1 cellular context compared by ENCODE assay signal in the genomic region with DNA sequence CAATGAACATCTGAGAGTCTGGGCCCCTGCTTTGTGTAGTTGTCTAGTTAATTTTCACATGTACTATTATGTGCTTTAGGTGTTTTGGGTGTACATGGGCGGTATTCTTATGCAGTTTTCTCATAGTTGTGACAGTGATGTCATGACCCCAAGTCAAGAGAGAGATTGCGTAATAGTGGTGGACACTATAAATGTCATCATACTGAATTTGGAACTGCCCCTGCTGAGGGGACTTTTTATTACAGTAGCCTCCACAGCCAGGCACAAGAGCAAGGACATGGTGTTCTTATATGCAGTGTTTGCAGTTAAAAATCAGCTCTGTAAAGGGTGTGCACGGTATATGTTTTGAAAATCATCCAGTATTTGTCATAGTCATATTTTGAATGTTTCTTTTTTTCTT.
TF ChIP-seq lines count a peak whose summit lies in the region.

No MANE protein-coding gene starts in this region.

TF ChIP-seq in H1, 55 proteins besides CTCF, POLR2A, EP300 and RAD21:
- TF ChIP-seq, protein P1, sequence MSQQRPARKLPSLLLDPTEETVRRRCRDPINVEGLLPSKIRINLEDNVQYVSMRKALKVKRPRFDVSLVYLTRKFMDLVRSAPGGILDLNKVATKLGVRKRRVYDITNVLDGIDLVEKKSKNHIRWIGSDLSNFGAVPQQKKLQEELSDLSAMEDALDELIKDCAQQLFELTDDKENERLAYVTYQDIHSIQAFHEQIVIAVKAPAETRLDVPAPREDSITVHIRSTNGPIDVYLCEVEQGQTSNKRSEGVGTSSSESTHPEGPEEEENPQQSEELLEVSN (IDR thresholded peaks at IDR 0.05), result no peak
- peak; percentile 90 for TF ChIP-seq CEBPB (IDR thresholded peaks at IDR 0.05; ENCODE audit: low read depth, low read length)
